In genomic region chr5:58240286-58240685, GRCh38 we compare ENCODE assay signal across 12 cellular contexts.
DNase-seq lines count a peak whose midpoint lies in the region; ATAC-seq, FAIRE-seq and TF ChIP-seq lines count a peak whose summit lies in the region.
"Had no signal": no experiment of that assay in that cellular context is flagged by ENCODE, and none has a peak within 500 bp of the region (broad histone marks: within the 10 kb centered on the region; RNA-seq: fewer than 3 reads in every experiment).

No MANE protein-coding gene starts in this region.

- H3K9ac ChIP-seq in endothelial cell of umbilical vein (replicated peaks; ENCODE audit: extremely low read depth, insufficient read depth, low read length) = peak overlapping the region; percentile 11
- no peak overlapping the region for H3K9ac ChIP-seq in parathyroid adenoma

- no peak overlapping the region for H3K4me3 Mint-ChIP-seq in nephron progenitor cell
- no peak overlapping the region for H3K4me3 Mint-ChIP-seq in immature natural killer cell
- H3K4me3 Mint-ChIP-seq: CD8-positive, alpha-beta memory T cell; naive B cell; T-helper 1 cell treated with Interleukin-12 subunit alpha and Interleukin-12 subunit beta and Interleukin-4 antibody, amounts not matched to agents 30 μg/mL and 1 μg/mL, for 36 hours had no signal

- no peaks in the 10 kb centered on the region for H4K20me1 ChIP-seq in endothelial cell of umbilical vein (replicated peaks; ENCODE audit: control insufficient read depth, extremely low read depth, insufficient read depth, low read length)

- no peaks in the 10 kb centered on the region for H3K36me3 Mint-ChIP-seq in nephron progenitor cell (ENCODE audit: low read depth)
- H3K36me3 Mint-ChIP-seq in immature natural killer cell = no peaks in the 10 kb centered on the region
- H3K36me3 Mint-ChIP-seq: CD8-positive, alpha-beta memory T cell; naive B cell had no signal

- no peaks in the 10 kb centered on the region for H3K9me1 ChIP-seq in endothelial cell of umbilical vein (replicated peaks; ENCODE audit: control insufficient read depth, extremely low read depth, insufficient read depth, low read length)

- CTCF ChIA-PET in endothelial cell of umbilical vein (lab: Charles Lee) = interaction anchor here (1.1 to 2.6 kb wide), 6 partner anchors 19 to 943 kb away, joined by 3 to 18 read pairs (median 4); no protein-coding TSS in a partner anchor

- peak overlapping the region; percentile 89 for H3K27ac ChIP-seq in endothelial cell of umbilical vein (ENCODE audit: insufficient read depth, low read depth, low read length)
- H3K27ac ChIP-seq in parathyroid adenoma = no peak overlapping the region

- peak overlapping the region; percentile 67 for H3K4me2 ChIP-seq in endothelial cell of umbilical vein (ENCODE audit: insufficient read depth, low read length)
- no peak overlapping the region for H3K4me2 ChIP-seq in parathyroid adenoma (ENCODE audit: low read length)

- H3K9me3 Mint-ChIP-seq in nephron progenitor cell (no peaks in the 10 kb centered on the region), immature natural killer cell (peaks cover 0 to 8% (median 0%) of the 10 kb centered on the region in 6 donors)
- H3K9me3 Mint-ChIP-seq: T-helper 1 cell treated with Interleukin-12 subunit alpha and Interleukin-12 subunit beta and Interleukin-4 antibody, amounts not matched to agents 30 μg/mL and 1 μg/mL, for 36 hours had no signal

- peak; percentile 89 for DNase-seq in ELR (ENCODE audit: low read depth)
- peak; percentile 21 for DNase-seq in RKO (ENCODE audit: low spot score)
- peak; percentile 89 for DNase-seq in endothelial cell of umbilical vein (ENCODE audit: low read depth, low spot score)
- no peak for DNase-seq in nephron progenitor cell
- DNase-seq in stimulated activated CD4-positive, alpha-beta T cell treated with anti-CD3 and anti-CD28 coated beads, Interleukin-4, amount 100 ng/mL, for 4 hours = no peak
- DNase-seq in immature natural killer cell = no peak
- DNase-seq: activated CD4-positive, alpha-beta T cell treated with anti-CD3 and anti-CD28 coated beads for 48 hours; CD8-positive, alpha-beta memory T cell; naive B cell had no signal

- intact Hi-C loops in endothelial cell of umbilical vein (cut with micrococcal nuclease) = loop anchor here (1.0 to 5.0 kb wide), 6 partner anchors 19 to 941 kb away; partner anchors contain the start of gene PLK2

- H3K4me1 Mint-ChIP-seq in nephron progenitor cell (peaks cover 21% of the 10 kb centered on the region), immature natural killer cell (no peaks in the 10 kb centered on the region)
- H3K4me1 Mint-ChIP-seq: CD8-positive, alpha-beta memory T cell; naive B cell had no signal

- H3K4me1 ChIP-seq in endothelial cell of umbilical vein (ENCODE audit: control insufficient read depth, extremely low read depth, insufficient read depth, low read length) = peaks cover 54% of the 10 kb centered on the region
- H3K4me1 ChIP-seq in parathyroid adenoma = peaks cover 3% of the 10 kb centered on the region

- TF ChIP-seq POLR2A in endothelial cell of umbilical vein (IDR thresholded peaks at IDR 0.05; ENCODE audit: low read depth, low read length) = no peak

- H3K9me3 ChIP-seq in endothelial cell of umbilical vein (replicated peaks; ENCODE audit: control insufficient read depth, insufficient read depth, low read length) (no peaks in the 10 kb centered on the region), parathyroid adenoma (ENCODE audit: control insufficient read depth, low read length) (no peaks in the 10 kb centered on the region)

- H3K27me3 Mint-ChIP-seq in nephron progenitor cell (ENCODE audit: low read depth, poor library complexity) = no peaks in the 10 kb centered on the region
- H3K27me3 Mint-ChIP-seq in immature natural killer cell (ENCODE audit: low read depth in 3 of 3) = peaks cover 0 to 2% (median 2%) of the 10 kb centered on the region in 3 donors
- H3K27me3 Mint-ChIP-seq: naive B cell had no signal

- no peak overlapping the region for H2AFZ ChIP-seq in endothelial cell of umbilical vein (ENCODE audit: low read depth, low read length)
- H2AFZ ChIP-seq in parathyroid adenoma = peak overlapping the region; percentile 44

- BruUV-seq in endothelial cell of umbilical vein (replicated peaks; lab: Mats Ljungman, UMichigan) = no TSS peak

- H3K27me3 ChIP-seq in endothelial cell of umbilical vein (ENCODE audit: control insufficient read depth in 2 of 2, insufficient read depth in 2 of 2, low read length in 2 of 2) (no peaks in the 10 kb centered on the region), parathyroid adenoma (ENCODE audit: control insufficient read depth, insufficient read depth, low read length) (no peaks in the 10 kb centered on the region)

- dilution Hi-C loops in endothelial cell of umbilical vein (cut with MboI; ENCODE audit: extremely low pct_ligation_motif_present, low sequenced_read_pairs) = no loop called here

- H3K36me3 ChIP-seq in endothelial cell of umbilical vein (ENCODE audit: control insufficient read depth in 2 of 2, extremely low read depth in 1 of 2, insufficient read depth in 2 of 2, low read length in 2 of 2) (no peaks in the 10 kb centered on the region), parathyroid adenoma (ENCODE audit: control insufficient read depth, insufficient read depth, low read length) (no peaks in the 10 kb centered on the region)

- H3K4me3 ChIP-seq in endothelial cell of umbilical vein (replicated peaks in 1 of 3; ENCODE audit: insufficient read depth in 1 of 3, low read depth in 1 of 3, low read length in 3 of 3) (no peak overlapping the region), parathyroid adenoma (ENCODE audit: low read depth, low read length) (no peak overlapping the region)

- FAIRE-seq in endothelial cell of umbilical vein (lab: Jason Lieb, UNC) = peak; percentile 88

- POLR2A ChIA-PET in endothelial cell of umbilical vein (lab: Charles Lee) = interaction anchor here (3.5 kb wide), 1 partner anchor 219 kb away, joined by 12 read pairs; no protein-coding TSS in a partner anchor

- H3K79me2 ChIP-seq in endothelial cell of umbilical vein (ENCODE audit: control insufficient read depth, insufficient read depth, low read length) (no peaks in the 10 kb centered on the region), parathyroid adenoma (no peaks in the 10 kb centered on the region)

- no peak overlapping the region for H3K27ac Mint-ChIP-seq in nephron progenitor cell
- H3K27ac Mint-ChIP-seq in immature natural killer cell = no peak overlapping the region
- H3K27ac Mint-ChIP-seq: CD8-positive, alpha-beta memory T cell; naive B cell; T-helper 1 cell treated with Interleukin-12 subunit alpha and Interleukin-12 subunit beta and Interleukin-4 antibody, amounts not matched to agents 30 μg/mL and 1 μg/mL, for 36 hours had no signal

- no peak for TF ChIP-seq CTCF in endothelial cell of umbilical vein (IDR thresholded peaks at IDR 0.05; ENCODE audit: extremely low read depth in 1 of 2, insufficient read depth in 1 of 2, low read depth in 1 of 2, low read length in 2 of 2)
- no peak for TF ChIP-seq CTCF in parathyroid adenoma (IDR thresholded peaks at IDR 0.05)
- no peak for TF ChIP-seq CTCF in nephron progenitor cell (IDR thresholded peaks at IDR 0.05)

- ATAC-seq in HG02884 (IDR thresholded peaks at IDR 0.05; ENCODE audit: unreplicated experiment) = no peak

TF ChIP-seq in endothelial cell of umbilical vein, 7 proteins besides CTCF, POLR2A, EP300 and RAD21:
- TF ChIP-seq GATA2 (IDR thresholded peaks at IDR 0.05; ENCODE audit: insufficient read depth, insufficient read length, low read depth, low read length) (peak; percentile 85), FOS (IDR thresholded peaks at IDR 0.05; ENCODE audit: borderline replicate concordance, insufficient read depth, low read length) (peak; percentile 95), JUN (IDR thresholded peaks at IDR 0.05; ENCODE audit: borderline replicate concordance, insufficient read depth, insufficient read length, low read depth) (peak; percentile 94), EZH2 (IDR thresholded peaks at IDR 0.05; ENCODE audit: borderline replicate concordance, low read depth, low read length, severe bottlenecking) (no peak), MAX (IDR thresholded peaks at IDR 0.05; ENCODE audit: insufficient read depth, insufficient read length) (no peak), POLR2AphosphoS5 (IDR thresholded peaks at IDR 0.05; ENCODE audit: insufficient read depth, low read depth, low read length) (peak; percentile 67), MYC (IDR thresholded peaks at IDR 0.05; ENCODE audit: low read depth, low read length) (no peak)
TF ChIP-seq in endothelial cell of umbilical vein: peak in this region for 4.

Comparison
In these comparisons a context has a peak if more than half of its experiments do, and no peak if none do; other contexts are left out.
1. DNase-seq: peak in ELR (single experiment), RKO (single experiment) and endothelial cell of umbilical vein (single experiment); none in nephron progenitor cell (single experiment), stimulated activated CD4-positive, alpha-beta T cell treated with anti-CD3 and anti-CD28 coated beads, Interleukin-4, amount 100 ng/mL, for 4 hours (0 of 2) and immature natural killer cell (0 of 3).